ENCODE assay signal across 25 cellular contexts in the genomic region with DNA sequence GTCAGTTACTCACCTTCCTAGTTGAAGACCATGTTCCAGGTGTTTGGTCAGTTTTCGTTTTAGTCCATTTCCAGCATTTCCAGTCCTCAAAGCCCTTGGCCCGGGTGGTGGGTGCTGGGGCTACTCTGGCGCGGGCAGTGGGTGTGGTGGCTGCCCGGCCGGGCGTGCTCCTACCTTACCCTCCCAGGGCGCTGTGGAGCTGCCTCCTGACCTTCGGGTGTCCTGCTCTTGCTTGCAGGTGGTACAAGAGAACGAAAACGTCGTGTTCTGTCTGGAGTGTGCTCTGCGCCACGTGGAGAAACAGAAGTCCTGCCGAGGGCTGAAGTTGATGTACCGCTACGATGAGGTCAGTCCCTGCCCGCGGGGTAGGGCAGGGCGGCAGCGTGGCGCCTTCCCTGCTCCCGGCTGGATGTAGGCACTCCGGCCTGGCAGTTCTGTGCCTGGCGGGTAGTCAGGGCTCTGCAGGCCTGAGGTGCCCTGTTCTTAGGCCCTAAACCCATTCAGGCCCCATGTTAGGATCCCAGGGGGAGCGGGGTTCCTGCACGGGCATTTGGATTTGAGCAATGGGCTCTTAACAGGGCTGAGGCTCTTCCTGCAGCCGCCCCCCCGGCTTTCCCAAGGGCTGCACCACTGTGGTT.
"Had no signal": no experiment of that assay in that cellular context is flagged by ENCODE, and none has a peak within 500 bp of the region (broad histone marks: within the 10 kb centered on the region; RNA-seq: fewer than 3 reads in every experiment).

No MANE protein-coding gene starts in this region.

- H3K9ac ChIP-seq: parathyroid adenoma had no signal

- H3K9me3 Mint-ChIP-seq: activated naive CD4-positive, alpha-beta T cell treated with anti-CD3 and anti-CD28 coated beads, Interleukin-2, amount 10 ng/mL, durations not matched to agents 7 days and 5 days; activated T-cell treated with anti-CD3 and anti-CD28 coated beads, Interleukin-2, amount 50 U/mL, for 72 hours; immature natural killer cell; natural killer cell treated with Interleukin-12 subunit alpha and Interleukin-12 subunit beta and Interleukin-15 and Interleukin-18, amount 100 ng/mL, for 72 hours had no signal

- H3K4me2 ChIP-seq: hepatocyte, smooth muscle cell had no signal

- H2AFZ ChIP-seq: hepatocyte, parathyroid adenoma had no signal

- H3K79me2 ChIP-seq: hepatocyte, parathyroid adenoma had no signal

- H3K4me3 Mint-ChIP-seq: activated naive CD4-positive, alpha-beta T cell treated with anti-CD3 and anti-CD28 coated beads, Interleukin-2, amount 10 ng/mL, durations not matched to agents 7 days and 5 days; activated T-cell treated with anti-CD3 and anti-CD28 coated beads, Interleukin-2, amount 50 U/mL, for 72 hours; brain; immature natural killer cell; natural killer cell treated with Interleukin-12 subunit alpha and Interleukin-12 subunit beta and Interleukin-15 and Interleukin-18, amount 100 ng/mL, for 72 hours had no signal

- H3K27ac Mint-ChIP-seq: activated naive CD4-positive, alpha-beta T cell treated with anti-CD3 and anti-CD28 coated beads, Interleukin-2, amount 10 ng/mL, durations not matched to agents 7 days and 5 days; natural killer cell treated with Interleukin-12 subunit alpha and Interleukin-12 subunit beta and Interleukin-15 and Interleukin-18, amount 100 ng/mL, for 72 hours had no signal

- H3K9me3 ChIP-seq: left lung, neutrophil, right lobe of liver, upper lobe of right lung had no signal

- DNase-seq: activated CD4-positive, CD25-positive, alpha-beta regulatory T cell treated with anti-CD3 and anti-CD28 coated beads, Interleukin-2, amount 50 U/mL, for 72 hours; activated CD8-positive, alpha-beta memory T cell treated with anti-CD3 and anti-CD28 coated beads, Interleukin-2, amount 50 U/mL, for 48 hours; activated naive CD4-positive, alpha-beta T cell treated with anti-CD3 and anti-CD28 coated beads, Interleukin-2, amount 10 ng/mL, durations not matched to agents 7 days and 5 days; activated T-cell treated with anti-CD3 and anti-CD28 coated beads, Interleukin-2, amount 50 U/mL, for 72 hours; anterior cingulate cortex; dermis blood vessel endothelial cell; effector CD8-positive, alpha-beta T cell; foreskin keratinocyte; glutamatergic neuron; immature natural killer cell; kidney glomerular epithelial cell; left lung; midbrain; stimulated activated CD4-positive, alpha-beta T cell treated with anti-CD3 and anti-CD28 coated beads, Interleukin-2, amount 100 ng/mL, for 48 hours; stimulated activated naive CD8-positive, alpha-beta T cell treated with anti-CD3 and anti-CD28 coated beads, Interleukin-15, Interleukin-2, amounts not matched to agents 100 U/mL and 50 U/mL, for 24 hours; T-helper 1 cell; WERI-Rb-1 had no signal

- H3K27ac ChIP-seq: foreskin keratinocyte, hepatocyte, left lung, neutrophil, parathyroid adenoma, right lobe of liver, upper lobe of right lung, WERI-Rb-1 had no signal

- ATAC-seq: activated T-cell treated with anti-CD3 and anti-CD28 coated beads, Interleukin-2, amount 50 U/mL, for 72 hours; foreskin keratinocyte; left lung; right lobe of liver; stimulated activated naive CD8-positive, alpha-beta T cell treated with anti-CD3 and anti-CD28 coated beads, Interleukin-15, Interleukin-2, amounts not matched to agents 100 U/mL and 50 U/mL, for 24 hours; upper lobe of right lung had no signal

- H3K4me1 Mint-ChIP-seq: activated naive CD4-positive, alpha-beta T cell treated with anti-CD3 and anti-CD28 coated beads, Interleukin-2, amount 10 ng/mL, durations not matched to agents 7 days and 5 days had no signal

- H3K4me3 ChIP-seq: hepatocyte, left lung, right lobe of liver, smooth muscle cell, upper lobe of right lung had no signal

- H3K27me3 Mint-ChIP-seq: activated naive CD4-positive, alpha-beta T cell treated with anti-CD3 and anti-CD28 coated beads, Interleukin-2, amount 10 ng/mL, durations not matched to agents 7 days and 5 days; brain; natural killer cell treated with Interleukin-12 subunit alpha and Interleukin-12 subunit beta and Interleukin-15 and Interleukin-18, amount 100 ng/mL, for 72 hours had no signal

- H3K27me3 ChIP-seq: foreskin keratinocyte, hepatocyte, left lung, neutrophil, right lobe of liver, upper lobe of right lung had no signal

- H3K4me1 ChIP-seq: foreskin keratinocyte, upper lobe of right lung had no signal
